ENCODE assay signal across 9 cellular contexts in genomic region chr18:76273036-76273545, GRCh38.
"Had no signal": no experiment of that assay in that cellular context is flagged by ENCODE, and none has a peak within 500 bp of the region (broad histone marks: within the 10 kb centered on the region; RNA-seq: fewer than 3 reads in every experiment).

No MANE protein-coding gene starts in this region.

- H2AFZ ChIP-seq: GM23248 had no signal

- H3K4me3 Mint-ChIP-seq: H9 had no signal

- FAIRE-seq: H54 had no signal

- H3K27ac ChIP-seq: GM23248, HL-60, KMS-11 had no signal

- H3K4me2 ChIP-seq: KMS-11 had no signal

- DNase-seq: GM23248, H9, HCEC 1CT, IMR-90, Karpas-422, KBM-7 had no signal

- H3K4me3 ChIP-seq: GM23248 had no signal

- H3K9ac ChIP-seq: GM23248, KMS-11 had no signal
